ENCODE assay signal across 1 cellular context in the genomic region with DNA sequence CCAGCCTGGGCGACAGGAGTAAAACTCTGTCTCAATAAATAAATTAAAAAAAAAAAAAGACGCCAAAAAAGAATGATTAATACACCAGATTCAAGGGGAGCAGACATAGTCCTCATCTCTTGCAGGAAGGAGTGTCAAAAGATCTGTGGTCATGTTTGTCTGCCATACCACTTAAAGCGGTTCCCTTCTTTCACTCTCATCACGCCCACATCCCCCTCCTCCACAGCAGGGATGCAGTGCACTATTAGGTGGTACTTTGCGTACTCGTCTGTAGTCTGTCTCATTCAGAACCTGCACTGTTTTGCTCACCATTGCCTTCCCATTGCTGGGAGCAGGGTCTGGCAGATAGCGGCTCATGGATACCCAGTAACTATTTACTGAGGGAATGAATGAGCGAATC.
TF ChIP-seq lines count a peak whose summit lies in the region.

No MANE protein-coding gene starts in this region.

TF ChIP-seq in GM12878, 131 proteins besides CTCF, POLR2A, EP300 and RAD21 (continued from another document):
- TF ChIP-seq, protein P1, sequence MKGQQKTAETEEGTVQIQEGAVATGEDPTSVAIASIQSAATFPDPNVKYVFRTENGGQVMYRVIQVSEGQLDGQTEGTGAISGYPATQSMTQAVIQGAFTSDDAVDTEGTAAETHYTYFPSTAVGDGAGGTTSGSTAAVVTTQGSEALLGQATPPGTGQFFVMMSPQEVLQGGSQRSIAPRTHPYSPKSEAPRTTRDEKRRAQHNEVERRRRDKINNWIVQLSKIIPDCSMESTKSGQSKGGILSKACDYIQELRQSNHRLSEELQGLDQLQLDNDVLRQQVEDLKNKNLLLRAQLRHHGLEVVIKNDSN (IDR thresholded peaks at IDR 0.05; ENCODE audit: borderline replicate concordance, extremely low read length, insufficient read depth, low read depth, low read length): no peak
